ENCODE assay signal across 27 cellular contexts in the genomic region with DNA sequence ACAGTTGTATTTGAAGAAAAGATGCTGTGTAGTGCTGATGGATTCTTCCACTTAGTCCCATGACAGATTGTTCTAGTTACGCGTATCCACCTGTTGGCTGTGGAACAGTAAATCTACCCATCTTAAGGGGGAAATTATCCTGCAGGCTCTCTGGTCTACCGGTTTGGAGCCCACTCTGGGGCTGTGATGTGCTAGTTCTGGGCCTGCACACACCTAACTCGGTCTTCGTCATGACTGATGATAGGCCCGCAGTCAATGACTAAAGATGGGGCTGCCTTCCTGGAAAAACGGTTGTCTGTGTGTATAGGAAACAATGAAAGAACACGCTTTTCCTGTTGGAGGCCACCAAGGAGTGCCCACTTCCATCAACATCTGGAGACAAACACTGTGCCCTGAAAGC.
"Had no signal": no experiment of that assay in that cellular context is flagged by ENCODE, and none has a peak within 500 bp of the region (broad histone marks: within the 10 kb centered on the region; RNA-seq: fewer than 3 reads in every experiment).

No MANE protein-coding gene starts in this region.

- ATAC-seq: left ventricle myocardium superior; lower lobe of right lung; mucosa of descending colon; natural killer cell treated with Interleukin-12 subunit alpha and Interleukin-12 subunit beta and Interleukin-15 and Interleukin-18, amount 100 ng/mL, for 72 hours; sciatic nerve; stimulated activated memory B cell treated with anti-CD40 and anti-IgM and Interleukin-4, amounts not matched to agents 10 μg/mL and 1 μg/mL and 100 μg/mL, for 72 hours; stimulated activated naive CD8-positive, alpha-beta T cell treated with anti-CD3 and anti-CD28 coated beads, Interleukin-15, Interleukin-2, amounts not matched to agents 100 U/mL and 50 U/mL, for 24 hours had no signal

- H3K27ac Mint-ChIP-seq: memory B cell; mesothelial cell of epicardium; natural killer cell treated with Interleukin-12 subunit alpha and Interleukin-12 subunit beta and Interleukin-15 and Interleukin-18, amount 100 ng/mL, for 72 hours; neural progenitor cell; stimulated activated memory B cell treated with anti-CD40 and anti-IgM and Interleukin-4, amounts not matched to agents 10 μg/mL and 1 μg/mL and 100 μg/mL, for 72 hours had no signal

- H3K4me1 Mint-ChIP-seq: memory B cell; naive B cell; neural progenitor cell; stimulated activated memory B cell treated with anti-CD40 and anti-IgM and Interleukin-4, amounts not matched to agents 10 μg/mL and 1 μg/mL and 100 μg/mL, for 72 hours had no signal

- H3K4me3 Mint-ChIP-seq: memory B cell; mesothelial cell of epicardium; naive B cell; natural killer cell treated with Interleukin-12 subunit alpha and Interleukin-12 subunit beta and Interleukin-15 and Interleukin-18, amount 100 ng/mL, for 72 hours; neural progenitor cell; stimulated activated memory B cell treated with anti-CD40 and anti-IgM and Interleukin-4, amounts not matched to agents 10 μg/mL and 1 μg/mL and 100 μg/mL, for 72 hours had no signal

- H3K9ac ChIP-seq: neural progenitor cell, parathyroid adenoma had no signal

- H3K36me3 Mint-ChIP-seq: memory B cell; naive B cell; natural killer cell treated with Interleukin-12 subunit alpha and Interleukin-12 subunit beta and Interleukin-15 and Interleukin-18, amount 100 ng/mL, for 72 hours; stimulated activated memory B cell treated with anti-CD40 and anti-IgM and Interleukin-4, amounts not matched to agents 10 μg/mL and 1 μg/mL and 100 μg/mL, for 72 hours had no signal

- H3K4me3 ChIP-seq: dorsolateral prefrontal cortex, lower lobe of right lung, mucosa of descending colon, neural progenitor cell, prostate gland, right atrium auricular region, smooth muscle cell, thoracic aorta, tibial nerve, upper lobe of left lung, uterus had no signal

- H3K27me3 Mint-ChIP-seq: memory B cell; natural killer cell treated with Interleukin-12 subunit alpha and Interleukin-12 subunit beta and Interleukin-15 and Interleukin-18, amount 100 ng/mL, for 72 hours; stimulated activated memory B cell treated with anti-CD40 and anti-IgM and Interleukin-4, amounts not matched to agents 10 μg/mL and 1 μg/mL and 100 μg/mL, for 72 hours had no signal

- H3K4me2 ChIP-seq: neural progenitor cell, smooth muscle cell had no signal

- H3K9me3 Mint-ChIP-seq: memory B cell; mesothelial cell of epicardium; naive B cell; natural killer cell treated with Interleukin-12 subunit alpha and Interleukin-12 subunit beta and Interleukin-15 and Interleukin-18, amount 100 ng/mL, for 72 hours; neural progenitor cell; stimulated activated memory B cell treated with anti-CD40 and anti-IgM and Interleukin-4, amounts not matched to agents 10 μg/mL and 1 μg/mL and 100 μg/mL, for 72 hours had no signal

- H3K79me2 ChIP-seq: parathyroid adenoma had no signal

- H3K27ac ChIP-seq: dorsolateral prefrontal cortex, lower lobe of right lung, neural progenitor cell, parathyroid adenoma, right atrium auricular region, thoracic aorta, tibial nerve, upper lobe of left lung, uterus had no signal

- H2AFZ ChIP-seq: neural progenitor cell, parathyroid adenoma had no signal

- FAIRE-seq: colon, frontal cortex, keratinocyte had no signal

- H3K4me1 ChIP-seq: lower lobe of right lung, neural progenitor cell, parathyroid adenoma, right atrium auricular region, uterus had no signal

- H3K9me3 ChIP-seq: lower lobe of right lung, mucosa of descending colon, prostate gland, right atrium auricular region, thoracic aorta, tibial nerve, upper lobe of left lung, uterus had no signal

- H3K36me3 ChIP-seq: lower lobe of right lung, neural progenitor cell, right atrium auricular region, thoracic aorta, upper lobe of left lung, uterus had no signal

- DNase-seq: effector CD4-positive, alpha-beta T cell; head of caudate nucleus; left ventricle myocardium superior; lower lobe of right lung; mucosa of descending colon; naive B cell; stimulated activated CD4-positive, alpha-beta T cell treated with anti-CD3 and anti-CD28 coated beads, Interleukin-2, amount 100 ng/mL, for 24 hours; stimulated activated CD4-positive, alpha-beta T cell treated with anti-CD3 and anti-CD28 coated beads, Interleukin-4, amount 100 ng/mL, for 4 hours; stimulated activated naive CD8-positive, alpha-beta T cell treated with anti-CD3 and anti-CD28 coated beads, Interleukin-15, Interleukin-2, amounts not matched to agents 100 U/mL and 50 U/mL, for 24 hours; upper lobe of left lung; uterus had no signal

- H3K27me3 ChIP-seq: dorsolateral prefrontal cortex, neural progenitor cell, right atrium auricular region, tibial nerve, upper lobe of left lung, uterus had no signal
